Comparison of ENCODE assay signal across 18 cellular contexts in the genomic region with DNA sequence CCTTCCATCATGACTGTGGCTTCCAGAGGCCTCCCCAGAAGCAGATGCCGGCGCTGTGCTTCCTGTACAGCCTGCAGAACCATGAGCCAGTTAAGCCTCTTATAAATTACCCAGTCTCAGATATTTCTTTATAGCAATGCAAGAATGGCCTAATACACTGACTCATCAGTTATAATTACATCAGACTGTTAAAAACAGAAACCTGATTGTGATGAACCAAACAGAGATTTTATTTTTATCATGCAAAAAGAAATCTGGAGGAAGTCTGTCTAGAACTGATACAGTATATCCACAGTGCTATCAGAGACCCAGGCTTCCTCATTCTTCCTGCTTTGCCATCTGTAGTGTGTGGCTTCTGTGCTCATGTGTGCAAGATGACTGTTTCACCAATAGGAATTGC.
"Had no signal": no experiment of that assay in that cellular context is flagged by ENCODE, and none has a peak within 500 bp of the region (broad histone marks: within the 10 kb centered on the region; RNA-seq: fewer than 3 reads in every experiment).

No MANE protein-coding gene starts in this region.

- DNase-seq: activated CD4-positive, alpha-beta T cell treated with anti-CD3 and anti-CD28 coated beads for 48 hours; amygdala; dorsolateral prefrontal cortex; esophagus squamous epithelium; heart right ventricle; kidney; left ventricle myocardium superior; mesendoderm; nephron progenitor cell; stimulated activated CD4-positive, alpha-beta T cell treated with anti-CD3 and anti-CD28 coated beads, Interleukin-4, amount 100 ng/mL, for 24 hours; stimulated activated naive CD8-positive, alpha-beta T cell treated with anti-CD3 and anti-CD28 coated beads, Interleukin-15, amount 100 ng/mL, for 72 hours; testis had no signal

- FAIRE-seq: endometrium, frontal cortex, kidney had no signal

- H3K4me3 Mint-ChIP-seq: activated naive CD4-positive, alpha-beta T cell treated with anti-CD3 and anti-CD28 coated beads, Interleukin-2, amount 50 U/mL, for 24 hours; activated T-helper 17 cell treated with anti-CD3 and anti-CD28 coated beads, Interleukin-2, amount 50 U/mL, for 72 hours; brain; nephron progenitor cell; stimulated activated naive CD8-positive, alpha-beta T cell treated with anti-CD3 and anti-CD28 coated beads, Interleukin-15, amount 100 ng/mL, for 72 hours; T-helper 2 cell treated with Interferon-gamma antibody and Interleukin-4, amounts not matched to agents 5 μg/mL and 100 μg/mL, for 36 hours had no signal

- H3K4me3 ChIP-seq: dorsolateral prefrontal cortex, esophagus squamous epithelium, heart right ventricle, testis had no signal

- H3K9me3 ChIP-seq: esophagus squamous epithelium, testis had no signal

- H3K27ac ChIP-seq: dorsolateral prefrontal cortex, esophagus squamous epithelium, heart right ventricle, testis had no signal

- H3K36me3 ChIP-seq: esophagus squamous epithelium, heart right ventricle had no signal

- H3K36me3 Mint-ChIP-seq: activated naive CD4-positive, alpha-beta T cell treated with anti-CD3 and anti-CD28 coated beads, Interleukin-2, amount 50 U/mL, for 24 hours; brain had no signal

- H3K27me3 ChIP-seq: dorsolateral prefrontal cortex, esophagus squamous epithelium, heart right ventricle, testis had no signal

- H3K27me3 Mint-ChIP-seq: brain had no signal

- H3K9me3 Mint-ChIP-seq: activated T-helper 17 cell treated with anti-CD3 and anti-CD28 coated beads, Interleukin-2, amount 50 U/mL, for 72 hours had no signal

- H3K27ac Mint-ChIP-seq: activated naive CD4-positive, alpha-beta T cell treated with anti-CD3 and anti-CD28 coated beads, Interleukin-2, amount 50 U/mL, for 24 hours; activated T-helper 17 cell treated with anti-CD3 and anti-CD28 coated beads, Interleukin-2, amount 50 U/mL, for 72 hours; nephron progenitor cell; T-helper 2 cell treated with Interferon-gamma antibody and Interleukin-4, amounts not matched to agents 5 μg/mL and 100 μg/mL, for 36 hours had no signal

- H3K4me1 Mint-ChIP-seq: activated naive CD4-positive, alpha-beta T cell treated with anti-CD3 and anti-CD28 coated beads, Interleukin-2, amount 50 U/mL, for 24 hours; activated T-helper 17 cell treated with anti-CD3 and anti-CD28 coated beads, Interleukin-2, amount 50 U/mL, for 72 hours; brain; nephron progenitor cell; stimulated activated naive CD8-positive, alpha-beta T cell treated with anti-CD3 and anti-CD28 coated beads, Interleukin-15, amount 100 ng/mL, for 72 hours had no signal

- H3K4me1 ChIP-seq: esophagus squamous epithelium, testis had no signal
